In the genomic region with DNA sequence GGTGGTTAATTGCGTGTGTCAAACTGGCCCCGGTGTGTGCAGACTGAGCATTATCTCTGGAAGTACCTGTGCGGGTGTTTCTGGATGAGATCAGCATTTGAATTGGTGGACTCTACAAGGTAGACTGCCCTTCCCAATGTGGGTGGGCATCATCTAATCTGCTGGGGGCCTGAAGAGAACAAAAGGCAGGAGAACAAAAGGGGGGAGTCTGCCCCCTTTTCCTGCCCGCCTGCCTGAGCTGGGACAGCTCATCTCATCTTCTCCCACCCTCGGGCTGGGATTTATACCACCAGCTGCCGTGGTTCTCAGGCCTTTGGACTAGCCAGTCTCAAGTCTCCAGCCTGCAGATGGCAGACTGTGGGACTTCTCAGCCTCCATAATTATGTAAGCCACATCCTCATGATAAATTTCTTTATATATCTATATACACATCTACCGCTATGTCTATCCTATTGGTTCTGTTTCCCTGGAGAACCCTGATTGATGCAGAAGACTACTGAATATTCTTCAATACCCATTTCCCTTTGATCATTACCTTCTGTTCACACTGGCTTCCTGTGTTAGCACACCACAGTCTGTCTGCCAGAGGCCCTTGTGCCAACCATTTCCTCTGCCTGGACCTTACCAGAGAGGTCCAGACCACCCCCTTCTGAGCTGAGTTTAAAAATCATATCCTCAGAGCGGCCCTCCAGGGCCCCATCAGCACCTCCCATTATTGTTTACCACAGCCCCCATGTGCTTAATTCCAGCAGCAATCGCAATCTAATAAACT, we compare ENCODE assay signal across 1 cellular context.
TF ChIP-seq lines count a peak whose summit lies in the region.

No MANE protein-coding gene starts in this region.

TF ChIP-seq in K562, 482 proteins besides CTCF, POLR2A, EP300 and RAD21:
- 0 out of 2 replicates have a peak, but pooled peaks have one; percentile 3 for TF ChIP-seq ZFX (CRISPR knock-in tag; IDR thresholded peaks at IDR 0.05)
- TF ChIP-seq, protein P1, sequence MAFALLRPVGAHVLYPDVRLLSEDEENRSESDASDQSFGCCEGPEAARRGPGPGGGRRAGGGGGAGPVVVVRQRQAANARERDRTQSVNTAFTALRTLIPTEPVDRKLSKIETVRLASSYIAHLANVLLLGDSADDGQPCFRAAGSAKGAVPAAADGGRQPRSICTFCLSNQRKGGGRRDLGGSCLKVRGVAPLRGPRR (CRISPR knock-in tag; IDR thresholded peaks at IDR 0.05), result no peak
TF ChIP-seq in K562: peak in this region for 1.
